Comparison of ENCODE assay signal across 1 cellular context in the genomic region with DNA sequence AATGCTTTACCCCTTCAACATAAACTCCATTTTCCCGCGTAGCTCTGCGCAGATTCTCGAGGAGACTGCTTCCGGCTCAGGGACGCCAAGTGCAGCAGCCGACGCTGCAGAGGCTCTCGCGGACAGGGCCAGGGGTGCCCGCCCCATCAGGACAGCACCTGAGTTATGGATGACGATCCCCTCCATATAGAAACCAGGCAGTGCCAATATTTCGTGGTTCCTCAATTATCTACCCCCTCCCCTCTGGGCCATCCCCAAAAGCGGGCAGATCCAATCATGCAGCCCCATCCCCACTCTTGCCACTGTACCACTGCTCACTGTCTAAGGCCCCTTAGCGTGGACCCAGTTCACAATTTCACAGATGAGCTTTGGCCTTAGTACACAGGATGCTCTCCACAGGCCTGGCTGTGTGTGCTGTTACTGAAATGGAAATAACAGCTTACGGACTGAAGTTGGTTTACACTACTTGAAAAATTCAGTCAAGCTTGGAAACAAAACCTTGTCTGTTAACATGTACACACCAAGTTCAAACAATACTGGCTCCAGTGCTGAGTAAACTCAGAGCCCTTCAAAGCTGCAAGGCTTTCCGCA.
A peak's percentile ranks its signal among the peaks of the same experiment; 100 is the strongest.
TF ChIP-seq lines count a peak whose summit lies in the region.

No MANE protein-coding gene starts in this region.

TF ChIP-seq in HepG2, 621 proteins besides CTCF, POLR2A, EP300 and RAD21 (continued from another document and continues in another):
- TF ChIP-seq ZNF609 (CRISPR knock-in tag; IDR thresholded peaks at IDR 0.05; ENCODE audit: borderline replicate concordance) (peak; percentile 86; the same call in 1 of the 2 replicates), ZBTB10 (CRISPR knock-in tag; IDR thresholded peaks at IDR 0.05; ENCODE audit: borderline replicate concordance) (peak; percentile 45; the same call in 1 of the 2 replicates), DBP (CRISPR knock-in tag; IDR thresholded peaks at IDR 0.05; ENCODE audit: not compliant biosample characterization) (no peak), JUNB (CRISPR knock-in tag; IDR thresholded peaks at IDR 0.05; ENCODE audit: borderline replicate concordance) (no peak), ZNF34 (CRISPR knock-in tag; IDR thresholded peaks at IDR 0.05; ENCODE audit: borderline replicate concordance) (no peak), ZFAT (CRISPR knock-in tag; conservative IDR thresholded peaks at IDR 0.05) (0 out of 2 replicates have a peak, but pooled peaks have one; percentile 28), ZNF546 (CRISPR knock-in tag; conservative IDR thresholded peaks at IDR 0.05) (no peak), HOXA5 (CRISPR knock-in tag; IDR thresholded peaks at IDR 0.05) (peak; percentile 61; the same call in 1 of the 2 replicates), ZNF280D (CRISPR knock-in tag; IDR thresholded peaks at IDR 0.05) (no peak), NFYB (CRISPR knock-in tag; IDR thresholded peaks at IDR 0.05) (no peak), ZBTB33 (CRISPR knock-in tag; IDR thresholded peaks at IDR 0.05) (0 out of 2 replicates have a peak, but pooled peaks have one; percentile 23), RELA (CRISPR knock-in tag; IDR thresholded peaks at IDR 0.05) (0 out of 2 replicates have a peak, but pooled peaks have one; percentile 26), ZMYM2 (CRISPR knock-in tag; IDR thresholded peaks at IDR 0.05) (peak; percentile 74; the same call in 1 of the 2 replicates), ATF2 (CRISPR knock-in tag; IDR thresholded peaks at IDR 0.05) (0 out of 2 replicates have a peak, but pooled peaks have one; percentile 51), ZNF530 (CRISPR knock-in tag; IDR thresholded peaks at IDR 0.05; ENCODE audit: low read depth) (no peak), FOXK2 (IDR thresholded peaks at IDR 0.05) (peak; percentile 76), ZNF512 (CRISPR knock-in tag; IDR thresholded peaks at IDR 0.05) (no peak)
- TF ChIP-seq, protein P1, sequence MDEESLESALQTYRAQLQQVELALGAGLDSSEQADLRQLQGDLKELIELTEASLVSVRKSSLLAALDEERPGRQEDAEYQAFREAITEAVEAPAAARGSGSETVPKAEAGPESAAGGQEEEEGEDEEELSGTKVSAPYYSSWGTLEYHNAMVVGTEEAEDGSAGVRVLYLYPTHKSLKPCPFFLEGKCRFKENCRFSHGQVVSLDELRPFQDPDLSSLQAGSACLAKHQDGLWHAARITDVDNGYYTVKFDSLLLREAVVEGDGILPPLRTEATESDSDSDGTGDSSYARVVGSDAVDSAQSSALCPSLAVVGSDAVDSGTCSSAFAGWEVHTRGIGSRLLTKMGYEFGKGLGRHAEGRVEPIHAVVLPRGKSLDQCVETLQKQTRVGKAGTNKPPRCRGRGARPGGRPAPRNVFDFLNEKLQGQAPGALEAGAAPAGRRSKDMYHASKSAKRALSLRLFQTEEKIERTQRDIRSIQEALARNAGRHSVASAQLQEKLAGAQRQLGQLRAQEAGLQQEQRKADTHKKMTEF (CRISPR knock-in tag; IDR thresholded peaks at IDR 0.05): peak; percentile 82
- TF ChIP-seq, protein P2, sequence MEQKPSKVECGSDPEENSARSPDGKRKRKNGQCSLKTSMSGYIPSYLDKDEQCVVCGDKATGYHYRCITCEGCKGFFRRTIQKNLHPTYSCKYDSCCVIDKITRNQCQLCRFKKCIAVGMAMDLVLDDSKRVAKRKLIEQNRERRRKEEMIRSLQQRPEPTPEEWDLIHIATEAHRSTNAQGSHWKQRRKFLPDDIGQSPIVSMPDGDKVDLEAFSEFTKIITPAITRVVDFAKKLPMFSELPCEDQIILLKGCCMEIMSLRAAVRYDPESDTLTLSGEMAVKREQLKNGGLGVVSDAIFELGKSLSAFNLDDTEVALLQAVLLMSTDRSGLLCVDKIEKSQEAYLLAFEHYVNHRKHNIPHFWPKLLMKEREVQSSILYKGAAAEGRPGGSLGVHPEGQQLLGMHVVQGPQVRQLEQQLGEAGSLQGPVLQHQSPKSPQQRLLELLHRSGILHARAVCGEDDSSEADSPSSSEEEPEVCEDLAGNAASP (CRISPR knock-in tag; IDR thresholded peaks at IDR 0.05; ENCODE audit: borderline replicate concordance): peak; percentile 85; the same call in 1 of the 2 replicates
